ENCODE assay signal across 14 cellular contexts in genomic region chr9:133777871-133778270, GRCh38.
"Had no signal": no experiment of that assay in that cellular context is flagged by ENCODE, and none has a peak within 500 bp of the region (broad histone marks: within the 10 kb centered on the region; RNA-seq: fewer than 3 reads in every experiment).

No MANE protein-coding gene starts in this region.

- H3K4me1 ChIP-seq: transverse colon had no signal

- DNase-seq: effector memory CD8-positive, alpha-beta T cell; glutamatergic neuron; natural killer cell; stimulated activated CD4-positive, alpha-beta T cell treated with anti-CD3 and anti-CD28 coated beads, Interleukin-2, amount 100 ng/mL, for 24 hours; stimulated activated CD4-positive, alpha-beta T cell treated with anti-CD3 and anti-CD28 coated beads, Interleukin-4, amount 100 ng/mL, for 4 hours; stimulated activated naive B cell treated with anti-CD40 and anti-IgM and Interleukin-4, amounts not matched to agents 10 μg/mL and 1 μg/mL and 100 μg/mL, for 72 hours; stimulated activated naive CD8-positive, alpha-beta T cell treated with anti-CD3 and anti-CD28 coated beads, Interleukin-15, amount 100 ng/mL, for 72 hours; transverse colon had no signal

- H3K4me3 ChIP-seq: esophagus muscularis mucosa, gastroesophageal sphincter, thoracic aorta, transverse colon had no signal

- ATAC-seq: effector memory CD8-positive, alpha-beta T cell; gastroesophageal sphincter; left colon; natural killer cell; sciatic nerve; stimulated activated naive B cell treated with anti-CD40 and anti-IgM and Interleukin-4, amounts not matched to agents 10 μg/mL and 1 μg/mL and 100 μg/mL, for 72 hours; stimulated activated naive CD8-positive, alpha-beta T cell treated with anti-CD3 and anti-CD28 coated beads, Interleukin-15, amount 100 ng/mL, for 72 hours had no signal

- H3K9me3 ChIP-seq: thoracic aorta, transverse colon had no signal

- H3K27ac ChIP-seq: epithelial cell of prostate, esophagus muscularis mucosa, gastroesophageal sphincter, thoracic aorta, transverse colon had no signal

- H3K27me3 ChIP-seq: esophagus muscularis mucosa, gastroesophageal sphincter, transverse colon had no signal
